Comparison of ENCODE assay signal across 26 cellular contexts in genomic region chr2:42788-43187, GRCh38. TPM values are rescaled to one million over a fixed set of nuclear protein-coding genes. Genes with fewer than 3 reads are reported as not detected.
DNase-seq lines count a peak whose midpoint lies in the region; ATAC-seq and TF ChIP-seq lines count a peak whose summit lies in the region.
"Had no signal": no experiment of that assay in that cellular context is flagged by ENCODE, and none has a peak within 500 bp of the region (broad histone marks: within the 10 kb centered on the region; RNA-seq: fewer than 3 reads in every experiment).

No MANE protein-coding gene starts in this region.

- H3K18ac ChIP-seq in mesendoderm (ENCODE audit: low read length), result no peak overlapping the region

- dilution Hi-C loops in mammary epithelial cell (cut with HindIII; ENCODE audit: low sequenced_read_pairs), result no loop called here

- H3K4ac ChIP-seq in mesendoderm (ENCODE audit: low read depth, low read length), result no peak overlapping the region

- H3K4me2 ChIP-seq in mammary epithelial cell (ENCODE audit: insufficient read depth, low read depth, low read length) (peak overlapping the region; percentile 79), mesendoderm (ENCODE audit: low read length) (no peak overlapping the region)
- H3K4me2 ChIP-seq: A549, KMS-11 had no signal

- no peak overlapping the region for H2BK15ac ChIP-seq in mesendoderm (replicated peaks; ENCODE audit: low read depth)

- peak overlapping the region; percentile 15 for H3K23ac ChIP-seq in mesendoderm (ENCODE audit: low read length)

- no peak overlapping the region for H2BK120ac ChIP-seq in mesendoderm (ENCODE audit: low read depth, low read length)

- H3K79me1 ChIP-seq in mesendoderm (ENCODE audit: low read length), result no peaks in the 10 kb centered on the region

- H3K9ac ChIP-seq in mammary epithelial cell (ENCODE audit: insufficient read depth, low read length) (no peak overlapping the region), mesendoderm (ENCODE audit: low read length) (no peak overlapping the region)
- H3K9ac ChIP-seq: KMS-11 had no signal

- H2AK5ac ChIP-seq in mesendoderm (ENCODE audit: low read length), result no peak overlapping the region

- H2AFZ ChIP-seq in mammary epithelial cell (ENCODE audit: low read depth, low read length), result no peak overlapping the region

- BruUV-seq in mammary epithelial cell (replicated peaks; lab: Mats Ljungman, UMichigan), result no TSS peak

- in situ Hi-C loops in mammary epithelial cell (cut with MboI; ENCODE audit: low sequenced_read_pairs in 2 of 2), result no loop called here

- H3K27ac ChIP-seq in mammary epithelial cell (ENCODE audit: insufficient read depth, low read depth, low read length), result no peak overlapping the region
- no peak overlapping the region for H3K27ac ChIP-seq in breast epithelium
- H3K27ac ChIP-seq in mesendoderm (ENCODE audit: low read depth, low read length), result no peak overlapping the region
- H3K27ac ChIP-seq: A549, KMS-11, lower lobe of right lung, sigmoid colon, upper lobe of left lung had no signal

- H3K4me1 ChIP-seq in mammary epithelial cell (ENCODE audit: insufficient read depth, low read length) (peaks cover 62% of the 10 kb centered on the region), breast epithelium (peaks cover 0 to 8% of the 10 kb centered on the region in 2 donors), mesendoderm (ENCODE audit: control insufficient read depth, low read depth, low read length) (no peaks in the 10 kb centered on the region)

- no peak overlapping the region for H4K5ac ChIP-seq in mesendoderm (ENCODE audit: low read length)

- no peak overlapping the region for H2BK5ac ChIP-seq in mesendoderm (ENCODE audit: low read length)

- H3K27me3 ChIP-seq in mammary epithelial cell (ENCODE audit: insufficient read depth, low read length) (no peaks in the 10 kb centered on the region), breast epithelium (peaks cover 0 to 11% of the 10 kb centered on the region in 2 donors), mesendoderm (ENCODE audit: insufficient read depth, low read length, poor library complexity) (no peaks in the 10 kb centered on the region)

- DNase-seq in mammary epithelial cell, result no peak
- no peak for DNase-seq in breast epithelium (ENCODE audit: low spot score in 2 of 2)
- DNase-seq in epithelial cell of proximal tubule (ENCODE audit: low read depth), result no peak
- DNase-seq in mesendoderm, result no peak
- no peak for DNase-seq in stimulated activated CD4-positive, alpha-beta T cell treated with anti-CD3 and anti-CD28 coated beads, Interleukin-1b, Interleukin-23, amount 100 ng/mL, for 48 hours
- DNase-seq: activated CD4-positive, alpha-beta T cell treated with anti-CD3 and anti-CD28 coated beads for 1 hour; activated CD8-positive, alpha-beta T cell treated with anti-CD3 and anti-CD28 coated beads, Interleukin-2, amount 10 ng/mL, durations not matched to agents 7 days and 5 days; AML-193; CD4-positive, CD25-positive, alpha-beta regulatory T cell; effector CD4-positive, alpha-beta T cell; lower lobe of right lung; MG63; NCI-H1417 treated with DMSO at 0.1 percent for 48 hours; NCI-H2081; NCI-H526 treated with DMSO at 0.1 percent for 48 hours; SIG-M5; sigmoid colon; stimulated activated CD4-positive, alpha-beta T cell treated with anti-CD3 and anti-CD28 coated beads, Interleukin-4, amount 100 ng/mL, for 4 hours; substantia nigra; upper lobe of left lung had no signal

- intact Hi-C loops in mammary epithelial cell (cut with micrococcal nuclease) (no loop called here), breast epithelium (cut with DNase I; ENCODE audit: low total_unique reads) (no loop called here)

- no peak for TF ChIP-seq POLR2A in breast epithelium (IDR thresholded peaks at IDR 0.05)

- no peaks in the 10 kb centered on the region for H3K9me3 ChIP-seq in mammary epithelial cell (replicated peaks; ENCODE audit: insufficient read depth, low read length)
- H3K9me3 ChIP-seq in breast epithelium, result no peaks in the 10 kb centered on the region
- H3K9me3 ChIP-seq: A549, lower lobe of right lung, MG63, sigmoid colon, upper lobe of left lung had no signal

- ATAC-seq in GM21528 (IDR thresholded peaks at IDR 0.05; ENCODE audit: low FRiP score, unreplicated experiment) (no peak), HG02884 (IDR thresholded peaks at IDR 0.05; ENCODE audit: unreplicated experiment) (no peak), HG02642 (IDR thresholded peaks at IDR 0.05; ENCODE audit: poor library complexity, unreplicated experiment) (no peak)
- ATAC-seq: A549; activated CD8-positive, alpha-beta T cell treated with anti-CD3 and anti-CD28 coated beads, Interleukin-2, amount 10 ng/mL, durations not matched to agents 7 days and 5 days; lower lobe of right lung had no signal

- H3K4me3 ChIP-seq in mammary epithelial cell (replicated peaks in 1 of 3; ENCODE audit: insufficient read depth in 1 of 3, low read depth in 2 of 3, low read length in 3 of 3) (peak overlapping the region; percentile 84 to 94 (median 87)), breast epithelium (no peak overlapping the region), epithelial cell of proximal tubule (ENCODE audit: low read depth, low read length) (peak overlapping the region; percentile 86), mesendoderm (ENCODE audit: low read length) (no peak overlapping the region)
- H3K4me3 ChIP-seq: A549, lower lobe of right lung, MG63, sigmoid colon, upper lobe of left lung had no signal

- 86% methylated on average over 5 of the region's 5 CpGs for WGBS in mammary epithelial cell (ENCODE audit: low coverage, missing lambda C conversion rate)
- no CpG with 5 or more reads among the region's 5 CpGs for WGBS in mesendoderm (ENCODE audit: extremely low coverage, insufficient coverage, low lambda C conversion rate)

- CTCF ChIA-PET in mammary epithelial cell (lab: Charles Lee; ENCODE audit: low non-redundant PET), result no interaction called here

- no peaks in the 10 kb centered on the region for H4K20me1 ChIP-seq in mammary epithelial cell (ENCODE audit: insufficient read depth, low read length)

- H3K36me3 ChIP-seq in mammary epithelial cell (ENCODE audit: insufficient read depth, low read length), result peaks cover 26% of the 10 kb centered on the region
- H3K36me3 ChIP-seq in breast epithelium, result no peaks in the 10 kb centered on the region
- H3K36me3 ChIP-seq in mesendoderm (ENCODE audit: control insufficient read depth, insufficient read depth, low read length), result no peaks in the 10 kb centered on the region
- H3K36me3 ChIP-seq: lower lobe of right lung, MG63, sigmoid colon, upper lobe of left lung had no signal

- TF ChIP-seq CTCF in mammary epithelial cell (conservative IDR thresholded peaks at IDR 0.05 in 1 of 2, IDR thresholded peaks at IDR 0.05 in 1 of 2; ENCODE audit: extremely low read depth in 1 of 2, insufficient read depth in 1 of 2, low read depth in 1 of 2, low read length in 2 of 2) (no peak), breast epithelium (IDR thresholded peaks at IDR 0.05) (no peak), epithelial cell of proximal tubule (conservative IDR thresholded peaks at IDR 0.05; ENCODE audit: low read depth, low read length) (no peak)

- peaks cover 74% of the 10 kb centered on the region for H3K79me2 ChIP-seq in mammary epithelial cell (ENCODE audit: insufficient read depth, low read length)
- peaks cover 2% of the 10 kb centered on the region for H3K79me2 ChIP-seq in mesendoderm (ENCODE audit: control insufficient read depth, insufficient read depth, low read length)

- no peak overlapping the region for H4K8ac ChIP-seq in mesendoderm (ENCODE audit: low read depth, low read length)

- no peak overlapping the region for H3K56ac ChIP-seq in mesendoderm (ENCODE audit: low read length)

RNA-seq across cellular contexts. Expression of gene FAM110C, which starts 3.5 kb away (rescaled TPM):
- total RNA-seq in mammary epithelial cell, result 10 to 100 TPM; 37.3 to 46.9 TPM
- 18.5 TPM for polyA plus RNA-seq in mammary epithelial cell
- polyA minus RNA-seq in mammary epithelial cell, result 31.2 TPM
- total RNA-seq in breast epithelium, result 10 to 100 TPM in 1 of 3 donors, 1 to 10 TPM in 2; 1.6 to 30.7 (median 7.2) TPM
- total RNA-seq in epithelial cell of proximal tubule, result 6.1 and 13.5 TPM in 2 replicates
- polyA plus RNA-seq in mesendoderm (2013, experiment 1 of 2), result 2.6 TPM
- 3.1 TPM for polyA plus RNA-seq in mesendoderm (2013, experiment 2 of 2)
- total RNA-seq: fibroblast of villous mesenchyme had no signal

Comparison
In these comparisons a context has a peak if more than half of its experiments do, and no peak if none do; other contexts are left out.
1. H3K4me3 ChIP-seq: peak in mammary epithelial cell (3 of 3) and epithelial cell of proximal tubule (single experiment); none in breast epithelium (0 of 3) and mesendoderm (single experiment).